In genomic region chr14:96204151-96205058, GRCh38 we compare ENCODE assay signal across 1 cellular context.
A peak's percentile ranks its signal among the peaks of the same experiment; 100 is the strongest.
TF ChIP-seq lines count a peak whose summit lies in the region.

Gene BDKRB2 (plus strand): TSS chr14:96204839. CDS start chr14:96237108, 32,269 bp downstream.

TF ChIP-seq in SK-N-SH, 30 proteins besides CTCF, POLR2A, EP300 and RAD21 (continued from another document):
- TF ChIP-seq EZH2phosphoT487 (IDR thresholded peaks at IDR 0.05; ENCODE audit: borderline replicate concordance, low read depth) (no peak), FOXJ3 (CRISPR knock-in tag; IDR thresholded peaks at IDR 0.05) (peak; percentile 22; the same call in 1 of the 2 replicates), NFIC (IDR thresholded peaks at IDR 0.05; ENCODE audit: borderline replicate concordance) (peak; percentile 58; the same call in 1 of the 2 replicates), YY1 (IDR thresholded peaks at IDR 0.05; ENCODE audit: low read depth) (no peak), RFX5 (IDR thresholded peaks at IDR 0.05; ENCODE audit: low read length) (no peak), GABPA (IDR thresholded peaks at IDR 0.05; ENCODE audit: low read depth) (no peak), PBX3 (IDR thresholded peaks at IDR 0.05) (peak; percentile 70), TAF1 (IDR thresholded peaks at IDR 0.05; ENCODE audit: borderline replicate concordance, low read depth, low read length) (peak; percentile 41; the same call in 1 of the 2 replicates), ELF1 (IDR thresholded peaks at IDR 0.05) (no peak), MXI1 (IDR thresholded peaks at IDR 0.05; ENCODE audit: low read depth, low read length) (peak; percentile 42; the same call in 1 of the 2 replicates), FOXM1 (IDR thresholded peaks at IDR 0.05; ENCODE audit: low read depth) (no peak)
- TF ChIP-seq, protein P1, sequence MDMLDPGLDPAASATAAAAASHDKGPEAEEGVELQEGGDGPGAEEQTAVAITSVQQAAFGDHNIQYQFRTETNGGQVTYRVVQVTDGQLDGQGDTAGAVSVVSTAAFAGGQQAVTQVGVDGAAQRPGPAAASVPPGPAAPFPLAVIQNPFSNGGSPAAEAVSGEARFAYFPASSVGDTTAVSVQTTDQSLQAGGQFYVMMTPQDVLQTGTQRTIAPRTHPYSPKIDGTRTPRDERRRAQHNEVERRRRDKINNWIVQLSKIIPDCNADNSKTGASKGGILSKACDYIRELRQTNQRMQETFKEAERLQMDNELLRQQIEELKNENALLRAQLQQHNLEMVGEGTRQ (IDR thresholded peaks at IDR 0.05; ENCODE audit: borderline replicate concordance, low read depth, low read length): no peak
